In genomic region chr7:70830426-70830825, GRCh38 we compare ENCODE assay signal across 1 cellular context.
TF ChIP-seq lines count a peak whose summit lies in the region.

No MANE protein-coding gene starts in this region.

TF ChIP-seq in HepG2, 621 proteins besides CTCF, POLR2A, EP300 and RAD21 (continued from another document and continues in another):
- no peak for TF ChIP-seq SPEN (CRISPR knock-in tag; IDR thresholded peaks at IDR 0.05; ENCODE audit: low read depth)
- TF ChIP-seq ZNF512B (CRISPR knock-in tag; IDR thresholded peaks at IDR 0.05; ENCODE audit: borderline replicate concordance) = no peak
- no peak for TF ChIP-seq ZNF142 (CRISPR knock-in tag; IDR thresholded peaks at IDR 0.05)
- TF ChIP-seq NR3C1 (CRISPR knock-in tag; IDR thresholded peaks at IDR 0.05) = no peak
- TF ChIP-seq MEIS2 (CRISPR knock-in tag; IDR thresholded peaks at IDR 0.05) = peak; percentile 55; the same call in 1 of the 2 replicates
- TF ChIP-seq KIAA2018 (CRISPR knock-in tag; IDR thresholded peaks at IDR 0.05; ENCODE audit: borderline replicate concordance) = no peak
- no peak for TF ChIP-seq ZNF792 (CRISPR knock-in tag; IDR thresholded peaks at IDR 0.05)
- no peak for TF ChIP-seq ATF7-NPFF (CRISPR knock-in tag; IDR thresholded peaks at IDR 0.05; ENCODE audit: low read depth)
- no peak for TF ChIP-seq BHLHE40 (IDR thresholded peaks at IDR 0.05; ENCODE audit: low read length)
- no peak for TF ChIP-seq THYN1 (CRISPR knock-in tag; IDR thresholded peaks at IDR 0.05; ENCODE audit: borderline replicate concordance, low read depth)
- TF ChIP-seq LCORL (IDR thresholded peaks at IDR 0.05) = no peak
- 0 out of 2 replicates have a peak, but pooled peaks have one; percentile 43 for TF ChIP-seq LCORL (CRISPR knock-in tag; IDR thresholded peaks at IDR 0.05)
- no peak for TF ChIP-seq SRF (IDR thresholded peaks at IDR 0.05; ENCODE audit: low read depth, low read length)
- TF ChIP-seq SP5 (CRISPR knock-in tag; IDR thresholded peaks at IDR 0.05; ENCODE audit: borderline replicate concordance, low read depth) = peak; percentile 30; the same call in 1 of the 2 replicates
- TF ChIP-seq DPF2 (CRISPR knock-in tag; IDR thresholded peaks at IDR 0.05; ENCODE audit: borderline replicate concordance, low read depth) = 0 out of 2 replicates have a peak, but pooled peaks have one; percentile 30
- TF ChIP-seq MTERF4 (CRISPR knock-in tag; IDR thresholded peaks at IDR 0.05) = no peak
- TF ChIP-seq EZH2 (conservative IDR thresholded peaks at IDR 0.05; ENCODE audit: low read depth, low read length) = no peak
- no peak for TF ChIP-seq BRF2 (CRISPR knock-in tag; IDR thresholded peaks at IDR 0.05)
- TF ChIP-seq ZNF878 (CRISPR knock-in tag; IDR thresholded peaks at IDR 0.05) = no peak
- TF ChIP-seq ZSCAN25 (CRISPR knock-in tag; IDR thresholded peaks at IDR 0.05) = no peak
- no peak for TF ChIP-seq ZNF101 (CRISPR knock-in tag; IDR thresholded peaks at IDR 0.05; ENCODE audit: borderline replicate concordance, low read depth)
- TF ChIP-seq ZNF639 (CRISPR knock-in tag; conservative IDR thresholded peaks at IDR 0.05) = no peak
- no peak for TF ChIP-seq ZNF576 (CRISPR knock-in tag; IDR thresholded peaks at IDR 0.05)
- no peak for TF ChIP-seq NFKBIZ (CRISPR knock-in tag; IDR thresholded peaks at IDR 0.05)
- TF ChIP-seq PHF5A (CRISPR knock-in tag; IDR thresholded peaks at IDR 0.05; ENCODE audit: low read depth, unreplicated experiment) = no peak
- TF ChIP-seq GZF1 (CRISPR knock-in tag; IDR thresholded peaks at IDR 0.05) = no peak
- no peak for TF ChIP-seq ZNF709 (CRISPR knock-in tag; IDR thresholded peaks at IDR 0.05)
- TF ChIP-seq ZNF292 (CRISPR knock-in tag; IDR thresholded peaks at IDR 0.05; ENCODE audit: borderline replicate concordance, low read depth) = 0 out of 2 replicates have a peak, but pooled peaks have one; percentile 38
- TF ChIP-seq ZNF574 (CRISPR knock-in tag; IDR thresholded peaks at IDR 0.05) = peak; percentile 33; the same call in 1 of the 2 replicates
- peak; percentile 83 for TF ChIP-seq ZNF362 (CRISPR knock-in tag; IDR thresholded peaks at IDR 0.05; ENCODE audit: borderline replicate concordance)
